8 cellular contexts compared by ENCODE assay signal in the genomic region with DNA sequence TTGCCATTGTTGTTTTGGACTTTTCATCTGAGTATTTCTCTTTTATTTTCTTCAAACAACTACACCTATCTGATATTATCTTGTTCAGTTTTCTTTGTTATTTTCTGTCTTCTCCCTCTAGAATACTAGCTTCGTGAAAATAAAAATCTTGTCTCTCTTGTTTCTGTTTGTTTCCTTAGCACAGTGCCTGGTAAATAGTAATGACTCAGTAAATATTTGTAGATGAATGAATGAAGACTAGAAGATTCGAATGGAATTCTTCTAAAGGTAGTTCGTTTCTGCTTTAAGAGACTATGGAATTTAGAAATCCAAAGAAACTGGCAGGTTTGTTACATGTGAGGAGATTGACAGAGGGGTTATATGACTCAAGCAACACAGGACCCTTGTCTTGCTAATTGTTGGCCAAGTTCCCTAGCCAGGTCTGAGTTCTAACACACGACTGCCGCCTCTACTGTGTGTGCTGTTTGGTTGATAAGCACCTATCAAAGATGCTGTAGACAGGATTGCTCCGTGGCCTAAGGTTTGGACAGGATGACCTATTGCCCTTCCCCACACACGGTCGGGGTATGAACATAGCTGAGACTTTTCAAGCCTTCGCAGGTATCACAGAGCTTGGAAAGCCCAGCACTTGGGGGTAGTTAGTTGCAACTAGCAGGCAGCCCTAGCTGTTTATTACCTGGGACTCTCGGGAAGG. TPM values are rescaled to one million over a fixed set of nuclear protein-coding genes. Genes with fewer than 3 reads are reported as not detected.
A peak's percentile ranks its signal among the peaks of the same experiment; 100 is the strongest.
DNase-seq lines count a peak whose midpoint lies in the region; ATAC-seq and TF ChIP-seq lines count a peak whose summit lies in the region.

No MANE protein-coding gene starts in this region.

- peaks cover 31% of the 10 kb centered on the region for H3K27me3 Mint-ChIP-seq in T-helper 1 cell treated with Interleukin-12 subunit alpha and Interleukin-12 subunit beta and Interleukin-4 antibody, amounts not matched to agents 30 μg/mL and 1 μg/mL, for 36 hours (ENCODE audit: low read depth)
- H3K27me3 Mint-ChIP-seq in T-cell: no peaks in the 10 kb centered on the region

- POLR2A ChIA-PET in T-cell (lab: Charles Lee): interaction anchor here (1.0 to 1.3 kb wide), 2 partner anchors 45 kb away, joined by 9 to 16 read pairs; no protein-coding TSS in a partner anchor

- ATAC-seq in HG02759 (IDR thresholded peaks at IDR 0.05; ENCODE audit: unreplicated experiment) (peak; percentile 5), T-cell (replicated peaks in 1 of 4) (peak; percentile 8 to 16 (median 11)), sciatic nerve (no peak)

- peaks cover 38% of the 10 kb centered on the region for H3K4me1 Mint-ChIP-seq in T-helper 1 cell treated with Interleukin-12 subunit alpha and Interleukin-12 subunit beta and Interleukin-4 antibody, amounts not matched to agents 30 μg/mL and 1 μg/mL, for 36 hours (ENCODE audit: low read depth)
- H3K4me1 Mint-ChIP-seq in T-cell: peaks cover 51 to 53% (median 52%) of the 10 kb centered on the region in 3 donors

- peak overlapping the region; percentile 93 for H2AFZ ChIP-seq in parathyroid adenoma

- DNase-seq in T-helper 1 cell (no peak), T-cell (peak in 3 of 34 experiments; percentile 1 to 4 (median 2)), fibroblast of mammary gland (ENCODE audit: low read depth) (no peak), sciatic nerve (ENCODE audit: low spot score) (no peak), NCI-H1417 treated with DMSO at 0.1 percent for 48 hours (lab: John Stamatoyannopoulos, UW) (no peak)

- peak overlapping the region; percentile 95 for H3K27ac ChIP-seq in parathyroid adenoma

- H3K36me3 Mint-ChIP-seq in T-helper 1 cell treated with Interleukin-12 subunit alpha and Interleukin-12 subunit beta and Interleukin-4 antibody, amounts not matched to agents 30 μg/mL and 1 μg/mL, for 36 hours (ENCODE audit: low read depth): peaks cover 22% of the 10 kb centered on the region
- H3K36me3 Mint-ChIP-seq in T-cell: peaks cover 10% of the 10 kb centered on the region

- no peaks in the 10 kb centered on the region for H3K36me3 ChIP-seq in parathyroid adenoma (ENCODE audit: control insufficient read depth, insufficient read depth, low read length)

- CTCF ChIA-PET in T-cell (lab: Charles Lee): interaction anchor here in 1 of 2 donors (0.6 to 1.3 kb wide), 4 partner anchors 41 to 1301 kb away, joined by 3 to 9 read pairs (median 4); no protein-coding TSS in a partner anchor

- TF ChIP-seq CTCF in fibroblast of mammary gland (conservative IDR thresholded peaks at IDR 0.05; ENCODE audit: control insufficient read depth, insufficient read depth, low read depth, low read length) (no peak), parathyroid adenoma (IDR thresholded peaks at IDR 0.05) (no peak)

- H3K4me3 ChIP-seq in fibroblast of mammary gland (ENCODE audit: control insufficient read depth, low read depth, low read length) (peak overlapping the region; percentile 95), parathyroid adenoma (ENCODE audit: low read depth, low read length) (peak overlapping the region; percentile 93)

- H3K4me1 ChIP-seq in parathyroid adenoma: peaks cover 2% of the 10 kb centered on the region

- intact Hi-C loops in sciatic nerve (cut with DNase I): no loop called here

- H3K9me3 Mint-ChIP-seq in T-helper 1 cell treated with Interleukin-12 subunit alpha and Interleukin-12 subunit beta and Interleukin-4 antibody, amounts not matched to agents 30 μg/mL and 1 μg/mL, for 36 hours: no peaks in the 10 kb centered on the region
- H3K9me3 Mint-ChIP-seq in T-cell: no peaks in the 10 kb centered on the region

- peak overlapping the region; percentile 94 for H3K4me3 Mint-ChIP-seq in T-helper 1 cell treated with Interleukin-12 subunit alpha and Interleukin-12 subunit beta and Interleukin-4 antibody, amounts not matched to agents 30 μg/mL and 1 μg/mL, for 36 hours
- H3K4me3 Mint-ChIP-seq in T-cell: peak overlapping the region; percentile 96 to 97 (median 96)

- H3K4me2 ChIP-seq in parathyroid adenoma (ENCODE audit: low read length): peak overlapping the region; percentile 79

- no peaks in the 10 kb centered on the region for H3K27me3 ChIP-seq in parathyroid adenoma (ENCODE audit: control insufficient read depth, insufficient read depth, low read length)

- peak overlapping the region; percentile 5 for H3K27ac Mint-ChIP-seq in T-helper 1 cell treated with Interleukin-12 subunit alpha and Interleukin-12 subunit beta and Interleukin-4 antibody, amounts not matched to agents 30 μg/mL and 1 μg/mL, for 36 hours
- H3K27ac Mint-ChIP-seq in T-cell: peak overlapping the region; percentile 7 to 75

- H3K79me2 ChIP-seq in parathyroid adenoma: peaks cover 8% of the 10 kb centered on the region

- no peaks in the 10 kb centered on the region for H3K9me3 ChIP-seq in parathyroid adenoma (ENCODE audit: control insufficient read depth, low read length)

- H3K9ac ChIP-seq in parathyroid adenoma: peak overlapping the region; percentile 35

RNA-seq across cellular contexts. Expression of a gene that starts 0.8 kb away (rescaled TPM):
- 10 to 100 TPM in 4 of 5 donors, 1 to 10 TPM in 1; 6.3 to 20.8 (median 12.7) TPM for total RNA-seq in T-cell
- total RNA-seq in sciatic nerve: 35.7 TPM
